In genomic region chr13:40590112-40590862, GRCh38 we compare ENCODE assay signal across 1 cellular context.
TF ChIP-seq lines count a peak whose summit lies in the region.

No MANE protein-coding gene starts in this region.

TF ChIP-seq in GM23338, 12 proteins besides CTCF, POLR2A, EP300 and RAD21 (continued from another document):
- TF ChIP-seq ZNF462 (CRISPR knock-in tag; IDR thresholded peaks at IDR 0.05), result no peak
- no peak for TF ChIP-seq ZNF114 (CRISPR knock-in tag; IDR thresholded peaks at IDR 0.05)
- no peak for TF ChIP-seq ZNF331 (CRISPR knock-in tag; IDR thresholded peaks at IDR 0.05; ENCODE audit: low read depth)
- TF ChIP-seq, protein P1, sequence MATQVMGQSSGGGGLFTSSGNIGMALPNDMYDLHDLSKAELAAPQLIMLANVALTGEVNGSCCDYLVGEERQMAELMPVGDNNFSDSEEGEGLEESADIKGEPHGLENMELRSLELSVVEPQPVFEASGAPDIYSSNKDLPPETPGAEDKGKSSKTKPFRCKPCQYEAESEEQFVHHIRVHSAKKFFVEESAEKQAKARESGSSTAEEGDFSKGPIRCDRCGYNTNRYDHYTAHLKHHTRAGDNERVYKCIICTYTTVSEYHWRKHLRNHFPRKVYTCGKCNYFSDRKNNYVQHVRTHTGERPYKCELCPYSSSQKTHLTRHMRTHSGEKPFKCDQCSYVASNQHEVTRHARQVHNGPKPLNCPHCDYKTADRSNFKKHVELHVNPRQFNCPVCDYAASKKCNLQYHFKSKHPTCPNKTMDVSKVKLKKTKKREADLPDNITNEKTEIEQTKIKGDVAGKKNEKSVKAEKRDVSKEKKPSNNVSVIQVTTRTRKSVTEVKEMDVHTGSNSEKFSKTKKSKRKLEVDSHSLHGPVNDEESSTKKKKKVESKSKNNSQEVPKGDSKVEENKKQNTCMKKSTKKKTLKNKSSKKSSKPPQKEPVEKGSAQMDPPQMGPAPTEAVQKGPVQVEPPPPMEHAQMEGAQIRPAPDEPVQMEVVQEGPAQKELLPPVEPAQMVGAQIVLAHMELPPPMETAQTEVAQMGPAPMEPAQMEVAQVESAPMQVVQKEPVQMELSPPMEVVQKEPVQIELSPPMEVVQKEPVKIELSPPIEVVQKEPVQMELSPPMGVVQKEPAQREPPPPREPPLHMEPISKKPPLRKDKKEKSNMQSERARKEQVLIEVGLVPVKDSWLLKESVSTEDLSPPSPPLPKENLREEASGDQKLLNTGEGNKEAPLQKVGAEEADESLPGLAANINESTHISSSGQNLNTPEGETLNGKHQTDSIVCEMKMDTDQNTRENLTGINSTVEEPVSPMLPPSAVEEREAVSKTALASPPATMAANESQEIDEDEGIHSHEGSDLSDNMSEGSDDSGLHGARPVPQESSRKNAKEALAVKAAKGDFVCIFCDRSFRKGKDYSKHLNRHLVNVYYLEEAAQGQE (IDR thresholded peaks at IDR 0.05; ENCODE audit: unreplicated experiment), result no peak
